In genomic region chr9:133137451-133138231, GRCh38 we compare ENCODE assay signal across 1 cellular context.
TF ChIP-seq lines count a peak whose summit lies in the region.

No MANE protein-coding gene starts in this region.

TF ChIP-seq in K562, 482 proteins besides CTCF, POLR2A, EP300 and RAD21 (continued from another document):
- TF ChIP-seq RCOR1 (IDR thresholded peaks at IDR 0.05; ENCODE audit: borderline replicate concordance in 1 of 2, low read depth in 2 of 2, low read length in 2 of 2) (peak in 1 of 2 experiments; percentile 75; a peak in 2 of 4 replicates), HNRNPL (IDR thresholded peaks at IDR 0.05; ENCODE audit: low read depth, low read length) (peak; percentile 75; the same call in 1 of the 2 replicates), MTA1 (IDR thresholded peaks at IDR 0.05; ENCODE audit: borderline replicate concordance) (0 out of 2 replicates have a peak, but pooled peaks have one; percentile 13), JUND (IDR thresholded peaks at IDR 0.05; ENCODE audit: borderline replicate concordance, low read depth, low read length) (no peak), JUND (tag; IDR thresholded peaks at IDR 0.05; ENCODE audit: borderline replicate concordance, low read depth, low read length) (peak; percentile 13; the same call in 1 of the 3 replicates), L3MBTL2 (IDR thresholded peaks at IDR 0.05) (peak; percentile 29; the same call in 1 of the 2 replicates), RREB1 (CRISPR knock-in tag; IDR thresholded peaks at IDR 0.05) (0 out of 2 replicates have a peak, but pooled peaks have one; percentile 60), ZSCAN32 (CRISPR knock-in tag; IDR thresholded peaks at IDR 0.05) (no peak), ZEB2 (IDR thresholded peaks at IDR 0.05) (0 out of 2 replicates have a peak, but pooled peaks have one; percentile 31), ZNF174 (CRISPR knock-in tag; IDR thresholded peaks at IDR 0.05) (no peak), NR4A1 (CRISPR knock-in tag; IDR thresholded peaks at IDR 0.05) (no peak), NR4A1 (tag; IDR thresholded peaks at IDR 0.05) (0 out of 2 replicates have a peak, but pooled peaks have one; percentile 19), ZNF140 (CRISPR knock-in tag; IDR thresholded peaks at IDR 0.05) (no peak), ZNF57 (CRISPR knock-in tag; IDR thresholded peaks at IDR 0.05) (no peak), NFIC (IDR thresholded peaks at IDR 0.05) (peak; percentile 90), POLR2G (IDR thresholded peaks at IDR 0.05; ENCODE audit: low read depth, low read length) (peak; percentile 39; the same call in 1 of the 2 replicates)
